In genomic region chr15:51939216-51939615, GRCh38 we compare ENCODE assay signal across 15 cellular contexts.
"Had no signal": no experiment of that assay in that cellular context is flagged by ENCODE, and none has a peak within 500 bp of the region (broad histone marks: within the 10 kb centered on the region; RNA-seq: fewer than 3 reads in every experiment).

No MANE protein-coding gene starts in this region.

- H3K27me3 Mint-ChIP-seq: activated naive CD8-positive, alpha-beta T cell treated with anti-CD3 and anti-CD28 coated beads for 36 hours; natural killer cell treated with Interleukin-12 subunit alpha and Interleukin-12 subunit beta and Interleukin-15 and Interleukin-18, amount 100 ng/mL, for 72 hours; stimulated activated memory B cell treated with anti-CD40 and anti-IgM and Interleukin-4, amounts not matched to agents 10 μg/mL and 1 μg/mL and 100 μg/mL, for 72 hours had no signal

- H3K27me3 ChIP-seq: thyroid gland had no signal

- H3K9me3 Mint-ChIP-seq: activated naive CD8-positive, alpha-beta T cell treated with anti-CD3 and anti-CD28 coated beads for 36 hours; activated T-cell treated with anti-CD3 and anti-CD28 coated beads, Interleukin-2, amount 50 U/mL, for 72 hours; natural killer cell treated with Interleukin-12 subunit alpha and Interleukin-12 subunit beta and Interleukin-15 and Interleukin-18, amount 100 ng/mL, for 72 hours; stimulated activated memory B cell treated with anti-CD40 and anti-IgM and Interleukin-4, amounts not matched to agents 10 μg/mL and 1 μg/mL and 100 μg/mL, for 72 hours had no signal

- H3K4me3 ChIP-seq: left ventricle myocardium inferior, thyroid gland had no signal

- H3K9me3 ChIP-seq: left ventricle myocardium inferior, thyroid gland had no signal

- H3K27ac Mint-ChIP-seq: activated naive CD8-positive, alpha-beta T cell treated with anti-CD3 and anti-CD28 coated beads for 36 hours; activated T-cell treated with anti-CD3 and anti-CD28 coated beads, Interleukin-2, amount 50 U/mL, for 72 hours; natural killer cell treated with Interleukin-12 subunit alpha and Interleukin-12 subunit beta and Interleukin-15 and Interleukin-18, amount 100 ng/mL, for 72 hours; stimulated activated memory B cell treated with anti-CD40 and anti-IgM and Interleukin-4, amounts not matched to agents 10 μg/mL and 1 μg/mL and 100 μg/mL, for 72 hours had no signal

- H3K4me1 ChIP-seq: left ventricle myocardium inferior, thyroid gland had no signal

- H3K27ac ChIP-seq: left ventricle myocardium inferior, thyroid gland had no signal

- H3K4me3 Mint-ChIP-seq: activated naive CD8-positive, alpha-beta T cell treated with anti-CD3 and anti-CD28 coated beads for 36 hours; activated T-cell treated with anti-CD3 and anti-CD28 coated beads, Interleukin-2, amount 50 U/mL, for 72 hours; natural killer cell treated with Interleukin-12 subunit alpha and Interleukin-12 subunit beta and Interleukin-15 and Interleukin-18, amount 100 ng/mL, for 72 hours; stimulated activated memory B cell treated with anti-CD40 and anti-IgM and Interleukin-4, amounts not matched to agents 10 μg/mL and 1 μg/mL and 100 μg/mL, for 72 hours had no signal

- ATAC-seq: activated T-cell treated with anti-CD3 and anti-CD28 coated beads, Interleukin-2, amount 50 U/mL, for 72 hours; natural killer cell treated with Interleukin-12 subunit alpha and Interleukin-12 subunit beta and Interleukin-15 and Interleukin-18, amount 100 ng/mL, for 72 hours; stimulated activated memory B cell treated with anti-CD40 and anti-IgM and Interleukin-4, amounts not matched to agents 10 μg/mL and 1 μg/mL and 100 μg/mL, for 72 hours had no signal

- DNase-seq: activated CD4-positive, alpha-beta T cell treated with anti-CD3 and anti-CD28 coated beads for 1 hour; activated CD4-positive, alpha-beta T cell treated with anti-CD3 and anti-CD28 coated beads, Interleukin-2, amount 50 U/mL, for 48 hours; activated gamma-delta T cell treated with Interleukin-2 at 50 U/mL for 16 hours; activated naive CD8-positive, alpha-beta T cell treated with anti-CD3 and anti-CD28 coated beads for 36 hours; activated T-cell treated with anti-CD3 and anti-CD28 coated beads, Interleukin-2, amount 50 U/mL, for 72 hours; aorta; foreskin melanocyte; mesendoderm; stimulated activated CD4-positive, alpha-beta T cell treated with anti-CD3 and anti-CD28 coated beads, Interleukin-2, amount 100 ng/mL, for 48 hours; T-helper 1 cell; T1000 had no signal
